ENCODE assay signal across 18 cellular contexts in the genomic region with DNA sequence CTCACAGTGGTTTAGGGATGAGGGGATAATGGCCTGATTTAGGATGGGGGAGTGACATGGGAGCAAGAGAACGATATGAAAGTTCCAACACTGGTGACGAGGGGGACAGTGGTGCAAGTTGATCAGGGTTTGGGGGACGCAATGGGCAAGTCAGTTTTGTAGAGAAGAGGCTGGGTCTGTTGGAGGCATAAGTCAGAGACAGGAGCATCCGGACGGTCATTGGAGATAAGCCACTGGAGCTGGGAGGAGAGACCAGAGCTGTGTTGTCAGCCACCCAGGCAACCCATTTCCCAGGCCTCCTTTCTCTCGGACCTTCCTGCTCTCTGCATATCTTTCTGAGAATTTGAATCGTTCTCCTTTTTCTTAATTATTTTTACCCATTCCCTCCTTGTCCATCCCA. TPM values are rescaled to one million over a fixed set of nuclear protein-coding genes. Genes with fewer than 3 reads are reported as not detected.
DNase-seq lines count a peak whose midpoint lies in the region; ATAC-seq lines count a peak whose summit lies in the region.
"Had no signal": no experiment of that assay in that cellular context is flagged by ENCODE, and none has a peak within 500 bp of the region (broad histone marks: within the 10 kb centered on the region; RNA-seq: fewer than 3 reads in every experiment).

No MANE protein-coding gene starts in this region.

- peaks cover 35% of the 10 kb centered on the region for H3K36me3 Mint-ChIP-seq in CD4-positive, CD25-positive, alpha-beta regulatory T cell
- H3K36me3 Mint-ChIP-seq in CD8-positive, alpha-beta memory T cell, result peaks cover 11 to 74% (median 17%) of the 10 kb centered on the region in 3 donors
- peaks cover 49% of the 10 kb centered on the region for H3K36me3 Mint-ChIP-seq in activated T-helper 1 cell treated with anti-CD3 and anti-CD28 coated beads, Interleukin-12 subunit alpha, Interleukin-12 subunit beta, Interleukin-2, Interleukin-4 antibody, amounts not matched to agents 30 ng/mL and 10 ng/mL and 1 ng/mL, durations not matched to agents 14 hours and 24 hours and 36 hours (ENCODE audit: low read depth)
- peaks cover 12 to 35% (median 20%) of the 10 kb centered on the region in 5 donors for H3K36me3 Mint-ChIP-seq in naive thymus-derived CD4-positive, alpha-beta T cell

- CTCF ChIA-PET in CD8-positive, alpha-beta memory T cell (lab: Charles Lee), result interaction anchor here (3.5 kb wide), 1 partner anchor 9 kb away, joined by 24 read pairs; the partner anchor contains the start of gene DNPH1
- CTCF ChIA-PET in naive thymus-derived CD4-positive, alpha-beta T cell (lab: Charles Lee), result no interaction called here

- POLR2A ChIA-PET in CD8-positive, alpha-beta memory T cell (lab: Charles Lee), result interaction anchor here (0.7 kb wide), 1 partner anchor 10 kb away, joined by 3 read pairs; the partner anchor contains the start of gene DNPH1
- POLR2A ChIA-PET in naive thymus-derived CD4-positive, alpha-beta T cell (lab: Charles Lee), result interaction anchor here (0.8 to 1.2 kb wide), 2 partner anchors 20 to 216 kb away, joined by 3 read pairs; no protein-coding TSS in a partner anchor

- H3K4me1 ChIP-seq in CD4-positive, CD25-positive, alpha-beta regulatory T cell (ENCODE audit: control insufficient read depth, insufficient read depth, low read length, poor library complexity, severe bottlenecking), result peaks cover 44% of the 10 kb centered on the region
- H3K4me1 ChIP-seq in CD8-positive, alpha-beta memory T cell (ENCODE audit: insufficient read depth, low read length), result peaks cover 21% of the 10 kb centered on the region
- peaks cover 14 to 17% of the 10 kb centered on the region in 2 donors for H3K4me1 ChIP-seq in naive thymus-derived CD4-positive, alpha-beta T cell (ENCODE audit: control insufficient read depth in 2 of 2, insufficient read depth in 2 of 2, low read length in 2 of 2)
- H3K4me1 ChIP-seq: BE2C had no signal

- peak overlapping the region in 2 of 3 donors; percentile 73 to 100 for H3K27ac Mint-ChIP-seq in CD4-positive, CD25-positive, alpha-beta regulatory T cell
- H3K27ac Mint-ChIP-seq in CD8-positive, alpha-beta memory T cell, result peak overlapping the region in 5 of 8 donors; percentile 1 to 84 (median 29)
- peak overlapping the region; percentile 36 for H3K27ac Mint-ChIP-seq in activated T-helper 1 cell treated with anti-CD3 and anti-CD28 coated beads, Interleukin-12 subunit alpha, Interleukin-12 subunit beta, Interleukin-2, Interleukin-4 antibody, amounts not matched to agents 30 ng/mL and 10 ng/mL and 1 ng/mL, durations not matched to agents 14 hours and 24 hours and 36 hours
- peak overlapping the region in 7 of 9 donors; percentile 63 to 81 (median 75) for H3K27ac Mint-ChIP-seq in naive thymus-derived CD4-positive, alpha-beta T cell

- H3K27ac ChIP-seq in CD4-positive, CD25-positive, alpha-beta regulatory T cell (ENCODE audit: insufficient read depth, low read length, poor library complexity, severe bottlenecking), result no peak overlapping the region
- H3K27ac ChIP-seq in CD8-positive, alpha-beta memory T cell (ENCODE audit: low read depth, low read length), result no peak overlapping the region
- H3K27ac ChIP-seq in naive thymus-derived CD4-positive, alpha-beta T cell (ENCODE audit: low read depth, low read length), result no peak overlapping the region

- intact Hi-C loops in activated T-helper 1 cell treated with anti-CD3 and anti-CD28 coated beads, Interleukin-12 subunit alpha, Interleukin-12 subunit beta, Interleukin-2, Interleukin-4 antibody, amounts not matched to agents 30 ng/mL and 10 ng/mL and 1 ng/mL, durations not matched to agents 14 hours and 24 hours and 36 hours (cut with micrococcal nuclease), result no loop called here
- intact Hi-C loops in naive thymus-derived CD4-positive, alpha-beta T cell (cut with micrococcal nuclease), result loop anchor here in 1 of 2 donors (10.0 kb wide), 1 partner anchor 1485 kb away; the partner anchor contains the start of gene TFEB

- no peak for ATAC-seq in CD4-positive, CD25-positive, alpha-beta regulatory T cell (ENCODE audit: low read depth in 2 of 2)
- ATAC-seq in naive thymus-derived CD4-positive, alpha-beta T cell, result no peak
- ATAC-seq: Panc1 had no signal

- H3K4me3 ChIP-seq in CD4-positive, CD25-positive, alpha-beta regulatory T cell (ENCODE audit: low read depth, low read length), result no peak overlapping the region
- no peak overlapping the region for H3K4me3 ChIP-seq in CD8-positive, alpha-beta memory T cell (ENCODE audit: low read length)
- H3K4me3 ChIP-seq in naive thymus-derived CD4-positive, alpha-beta T cell (ENCODE audit: low read length), result no peak overlapping the region
- H3K4me3 ChIP-seq: HAP-1, MG63 had no signal

- no peaks in the 10 kb centered on the region for H3K9me3 ChIP-seq in CD4-positive, CD25-positive, alpha-beta regulatory T cell (ENCODE audit: control insufficient read depth in 2 of 2, low read length in 2 of 2)
- no peaks in the 10 kb centered on the region for H3K9me3 ChIP-seq in CD8-positive, alpha-beta memory T cell (ENCODE audit: low read length)
- H3K9me3 ChIP-seq in naive thymus-derived CD4-positive, alpha-beta T cell (ENCODE audit: control insufficient read depth in 2 of 3, low read length in 3 of 3), result no peaks in the 10 kb centered on the region
- H3K9me3 ChIP-seq: BE2C, HAP-1, MG63 had no signal

- H3K27me3 Mint-ChIP-seq in CD4-positive, CD25-positive, alpha-beta regulatory T cell, result peaks cover 4% of the 10 kb centered on the region
- no peaks in the 10 kb centered on the region for H3K27me3 Mint-ChIP-seq in CD8-positive, alpha-beta memory T cell
- H3K27me3 Mint-ChIP-seq in activated T-helper 1 cell treated with anti-CD3 and anti-CD28 coated beads, Interleukin-12 subunit alpha, Interleukin-12 subunit beta, Interleukin-2, Interleukin-4 antibody, amounts not matched to agents 30 ng/mL and 10 ng/mL and 1 ng/mL, durations not matched to agents 14 hours and 24 hours and 36 hours (ENCODE audit: insufficient read depth), result no peaks in the 10 kb centered on the region
- no peaks in the 10 kb centered on the region for H3K27me3 Mint-ChIP-seq in naive thymus-derived CD4-positive, alpha-beta T cell

- H3K27me3 ChIP-seq in CD4-positive, CD25-positive, alpha-beta regulatory T cell (ENCODE audit: control insufficient read depth, insufficient read depth, low read length), result no peaks in the 10 kb centered on the region
- no peaks in the 10 kb centered on the region for H3K27me3 ChIP-seq in CD8-positive, alpha-beta memory T cell (ENCODE audit: insufficient read depth, low read length, poor library complexity, severe bottlenecking)
- H3K27me3 ChIP-seq in naive thymus-derived CD4-positive, alpha-beta T cell (ENCODE audit: control insufficient read depth in 2 of 2, insufficient read depth in 2 of 2, low read length in 2 of 2), result no peaks in the 10 kb centered on the region
- H3K27me3 ChIP-seq: BE2C, MG63 had no signal

- H3K4me1 Mint-ChIP-seq in CD4-positive, CD25-positive, alpha-beta regulatory T cell, result peaks cover 11 to 60% (median 41%) of the 10 kb centered on the region in 4 donors
- H3K4me1 Mint-ChIP-seq in CD8-positive, alpha-beta memory T cell, result peaks cover 14 to 36% (median 25%) of the 10 kb centered on the region in 3 donors
- peaks cover 30% of the 10 kb centered on the region for H3K4me1 Mint-ChIP-seq in activated T-helper 1 cell treated with anti-CD3 and anti-CD28 coated beads, Interleukin-12 subunit alpha, Interleukin-12 subunit beta, Interleukin-2, Interleukin-4 antibody, amounts not matched to agents 30 ng/mL and 10 ng/mL and 1 ng/mL, durations not matched to agents 14 hours and 24 hours and 36 hours (ENCODE audit: low read depth)
- peaks cover 13 to 43% (median 30%) of the 10 kb centered on the region in 7 donors for H3K4me1 Mint-ChIP-seq in naive thymus-derived CD4-positive, alpha-beta T cell

- H3K4me3 Mint-ChIP-seq in CD4-positive, CD25-positive, alpha-beta regulatory T cell, result peak overlapping the region in 2 of 4 donors; percentile 69 to 70
- no peak overlapping the region for H3K4me3 Mint-ChIP-seq in CD8-positive, alpha-beta memory T cell
- no peak overlapping the region for H3K4me3 Mint-ChIP-seq in activated T-helper 1 cell treated with anti-CD3 and anti-CD28 coated beads, Interleukin-12 subunit alpha, Interleukin-12 subunit beta, Interleukin-2, Interleukin-4 antibody, amounts not matched to agents 30 ng/mL and 10 ng/mL and 1 ng/mL, durations not matched to agents 14 hours and 24 hours and 36 hours
- H3K4me3 Mint-ChIP-seq in naive thymus-derived CD4-positive, alpha-beta T cell, result no peak overlapping the region

- no peaks in the 10 kb centered on the region for H3K9me3 Mint-ChIP-seq in CD4-positive, CD25-positive, alpha-beta regulatory T cell
- H3K9me3 Mint-ChIP-seq in CD8-positive, alpha-beta memory T cell, result no peaks in the 10 kb centered on the region
- no peaks in the 10 kb centered on the region for H3K9me3 Mint-ChIP-seq in activated T-helper 1 cell treated with anti-CD3 and anti-CD28 coated beads, Interleukin-12 subunit alpha, Interleukin-12 subunit beta, Interleukin-2, Interleukin-4 antibody, amounts not matched to agents 30 ng/mL and 10 ng/mL and 1 ng/mL, durations not matched to agents 14 hours and 24 hours and 36 hours
- no peaks in the 10 kb centered on the region for H3K9me3 Mint-ChIP-seq in naive thymus-derived CD4-positive, alpha-beta T cell

- no peak for DNase-seq in CD4-positive, CD25-positive, alpha-beta regulatory T cell
- DNase-seq in CD8-positive, alpha-beta memory T cell, result no peak
- no peak for DNase-seq in activated T-helper 1 cell treated with anti-CD3 and anti-CD28 coated beads, Interleukin-12 subunit alpha, Interleukin-12 subunit beta, Interleukin-2, Interleukin-4 antibody, amounts not matched to agents 30 ng/mL and 10 ng/mL and 1 ng/mL, durations not matched to agents 14 hours and 24 hours and 36 hours (ENCODE audit: low spot score)
- no peak for DNase-seq in naive thymus-derived CD4-positive, alpha-beta T cell
- no peak for DNase-seq in GM19238 (ENCODE audit: insufficient read length, low spot score)
- no peak for DNase-seq in HuH-7.5 (ENCODE audit: low spot score)
- no peak for DNase-seq in superior temporal gyrus (ENCODE audit: extremely low spot score)
- no peak for DNase-seq in NCI-H1417 treated with DMSO at 0.1 percent for 48 hours (lab: John Stamatoyannopoulos, UW)
- DNase-seq: ACHN, BE2C, MG63, NCI-H1092 treated with DMSO at 0.1 percent for 48 hours, NCI-H1694 treated with DMSO at 0.1 percent for 48 hours, NCI-H446, NCI-H774, SHP77 treated with DMSO at 0.1 percent for 48 hours had no signal

- peaks cover 12% of the 10 kb centered on the region for H3K36me3 ChIP-seq in CD4-positive, CD25-positive, alpha-beta regulatory T cell (ENCODE audit: control insufficient read depth, insufficient read depth, low read length)
- no peaks in the 10 kb centered on the region for H3K36me3 ChIP-seq in CD8-positive, alpha-beta memory T cell (ENCODE audit: insufficient read depth, low read length)
- peaks cover 0 to 73% (median 6%) of the 10 kb centered on the region in 3 experiments for H3K36me3 ChIP-seq in naive thymus-derived CD4-positive, alpha-beta T cell (ENCODE audit: control insufficient read depth in 2 of 3, insufficient read depth in 3 of 3, low read length in 3 of 3)
- H3K36me3 ChIP-seq: MG63 had no signal

RNA-seq across cellular contexts. Expression of gene DNPH1, which starts 9.5 kb away (rescaled TPM):
- total RNA-seq in CD4-positive, CD25-positive, alpha-beta regulatory T cell, result 36.6 TPM
- 100 to 1,000 TPM; 190 to 234 (median 206) TPM for polyA plus RNA-seq in CD4-positive, CD25-positive, alpha-beta regulatory T cell
- 10 to 100 TPM; 68.2 to 68.3 TPM for total RNA-seq in CD8-positive, alpha-beta memory T cell
- polyA plus RNA-seq in CD8-positive, alpha-beta memory T cell, result 80.0 TPM
- 65.8 and 71.6 TPM in 2 replicates for total RNA-seq in activated T-helper 1 cell treated with anti-CD3 and anti-CD28 coated beads, Interleukin-12 subunit alpha, Interleukin-12 subunit beta, Interleukin-2, Interleukin-4 antibody, amounts not matched to agents 30 ng/mL and 10 ng/mL and 1 ng/mL, durations not matched to agents 14 hours and 24 hours and 36 hours
- total RNA-seq in naive thymus-derived CD4-positive, alpha-beta T cell, result 10 to 100 TPM; 25.4 to 65.7 (median 33.9) TPM
- polyA plus RNA-seq in naive thymus-derived CD4-positive, alpha-beta T cell, result 100 to 1,000 TPM; 119 to 141 TPM

RNA-seq across cellular contexts. Expression of gene TTBK1, which starts 23.5 kb away (rescaled TPM):
- 0.22 TPM for total RNA-seq in CD4-positive, CD25-positive, alpha-beta regulatory T cell
- polyA plus RNA-seq in CD4-positive, CD25-positive, alpha-beta regulatory T cell, result not detected
- 1 to 10 TPM; 1.1 to 1.2 TPM for total RNA-seq in CD8-positive, alpha-beta memory T cell
- not detected for polyA plus RNA-seq in CD8-positive, alpha-beta memory T cell
- 1.7 and 2.0 TPM in 2 replicates for total RNA-seq in activated T-helper 1 cell treated with anti-CD3 and anti-CD28 coated beads, Interleukin-12 subunit alpha, Interleukin-12 subunit beta, Interleukin-2, Interleukin-4 antibody, amounts not matched to agents 30 ng/mL and 10 ng/mL and 1 ng/mL, durations not matched to agents 14 hours and 24 hours and 36 hours
- under 1 TPM in 2 of 5 experiments, not detected in 3; 0.05 to 0.29 TPM for total RNA-seq in naive thymus-derived CD4-positive, alpha-beta T cell
- polyA plus RNA-seq in naive thymus-derived CD4-positive, alpha-beta T cell, result not detected

RNA-seq across cellular contexts. Expression of gene CUL9, which starts 37.8 kb away (rescaled TPM):
- 81.2 TPM for total RNA-seq in CD4-positive, CD25-positive, alpha-beta regulatory T cell
- polyA plus RNA-seq in CD4-positive, CD25-positive, alpha-beta regulatory T cell, result 10 to 100 TPM; 22.5 to 26.0 (median 23.8) TPM
- 10 to 100 TPM; 35.3 to 38.3 TPM for total RNA-seq in CD8-positive, alpha-beta memory T cell
- 9.0 TPM for polyA plus RNA-seq in CD8-positive, alpha-beta memory T cell
- 38.9 and 42.2 TPM in 2 replicates for total RNA-seq in activated T-helper 1 cell treated with anti-CD3 and anti-CD28 coated beads, Interleukin-12 subunit alpha, Interleukin-12 subunit beta, Interleukin-2, Interleukin-4 antibody, amounts not matched to agents 30 ng/mL and 10 ng/mL and 1 ng/mL, durations not matched to agents 14 hours and 24 hours and 36 hours
- 100 to 1,000 TPM in 3 of 5 experiments, 10 to 100 TPM in 2; 58.1 to 123 (median 111) TPM for total RNA-seq in naive thymus-derived CD4-positive, alpha-beta T cell
- polyA plus RNA-seq in naive thymus-derived CD4-positive, alpha-beta T cell, result 10 to 100 TPM; 12.3 to 25.6 TPM

RNA-seq across cellular contexts. Expression of gene SRF, which starts 48.7 kb away (rescaled TPM):
- total RNA-seq in CD4-positive, CD25-positive, alpha-beta regulatory T cell, result 24.0 TPM
- polyA plus RNA-seq in CD4-positive, CD25-positive, alpha-beta regulatory T cell, result 1 to 10 TPM; 3.3 to 5.8 (median 4.5) TPM
- total RNA-seq in CD8-positive, alpha-beta memory T cell, result 10 to 100 TPM; 55.1 to 57.4 TPM
- 8.0 TPM for polyA plus RNA-seq in CD8-positive, alpha-beta memory T cell
- total RNA-seq in activated T-helper 1 cell treated with anti-CD3 and anti-CD28 coated beads, Interleukin-12 subunit alpha, Interleukin-12 subunit beta, Interleukin-2, Interleukin-4 antibody, amounts not matched to agents 30 ng/mL and 10 ng/mL and 1 ng/mL, durations not matched to agents 14 hours and 24 hours and 36 hours, result 61.4 and 61.9 TPM in 2 replicates
- 10 to 100 TPM; 22.5 to 49.4 (median 26.7) TPM for total RNA-seq in naive thymus-derived CD4-positive, alpha-beta T cell
- polyA plus RNA-seq in naive thymus-derived CD4-positive, alpha-beta T cell, result 1 to 10 TPM; 4.0 to 6.6 TPM

Comparison
In these comparisons a context has a peak if more than half of its experiments do, and no peak if none do; other contexts are left out.
1. H3K27ac Mint-ChIP-seq: peak in every context shown above with its lines; median percentile 86 in CD4-positive, CD25-positive, alpha-beta regulatory T cell; 75 in naive thymus-derived CD4-positive, alpha-beta T cell; 36 in activated T-helper 1 cell treated with anti-CD3 and anti-CD28 coated beads, Interleukin-12 subunit alpha, Interleukin-12 subunit beta, Interleukin-2, Interleukin-4 antibody, amounts not matched to agents 30 ng/mL and 10 ng/mL and 1 ng/mL, durations not matched to agents 14 hours and 24 hours and 36 hours; 29 in CD8-positive, alpha-beta memory T cell.